In genomic region chr11:106172389-106172991, GRCh38 we compare ENCODE assay signal across 1 cellular context.
TF ChIP-seq lines count a peak whose summit lies in the region.

No MANE protein-coding gene starts in this region.

TF ChIP-seq in SK-N-SH, 30 proteins besides CTCF, POLR2A, EP300 and RAD21 (continued from another document):
- TF ChIP-seq REST (IDR thresholded peaks at IDR 0.05; ENCODE audit: low read depth, low read length) (no peak), TCF12 (IDR thresholded peaks at IDR 0.05) (no peak), YY1 (IDR thresholded peaks at IDR 0.05; ENCODE audit: low read depth) (no peak)
